1 cellular context compared by ENCODE assay signal in genomic region chr7:155213955-155214327, GRCh38.
TF ChIP-seq lines count a peak whose summit lies in the region.

No MANE protein-coding gene starts in this region.

TF ChIP-seq in K562, 482 proteins besides CTCF, POLR2A, EP300 and RAD21 (continued from another document and continues in another):
- no peak for TF ChIP-seq ARID4B (CRISPR knock-in tag; IDR thresholded peaks at IDR 0.05)
- no peak for TF ChIP-seq GTF3C2 (IDR thresholded peaks at IDR 0.05; ENCODE audit: borderline replicate concordance, extremely low read depth, insufficient read length)
- no peak for TF ChIP-seq PHF20 (IDR thresholded peaks at IDR 0.05; ENCODE audit: partially characterized antibody)
- no peak for TF ChIP-seq RFX7 (CRISPR knock-in tag; IDR thresholded peaks at IDR 0.05)
- TF ChIP-seq ZNF431 (CRISPR knock-in tag; IDR thresholded peaks at IDR 0.05) = 0 out of 2 replicates have a peak, but pooled peaks have one; percentile 52
- TF ChIP-seq DACH1 (IDR thresholded peaks at IDR 0.05; ENCODE audit: partially characterized antibody) = no peak
- TF ChIP-seq U2AF1 (optimal IDR thresholded peaks at IDR 0.05; ENCODE audit: low read depth, low read length) = no peak
- no peak for TF ChIP-seq MITF (IDR thresholded peaks at IDR 0.05)
- no peak for TF ChIP-seq ZNF217 (CRISPR knock-in tag; IDR thresholded peaks at IDR 0.05)
- peak; percentile 85 for TF ChIP-seq ZNF263 (CRISPR knock-in tag; IDR thresholded peaks at IDR 0.05; ENCODE audit: borderline replicate concordance)
- TF ChIP-seq SMAD1 (IDR thresholded peaks at IDR 0.05; ENCODE audit: low read depth, low read length, partially characterized antibody) = no peak
- no peak for TF ChIP-seq POLR3A (IDR thresholded peaks at IDR 0.05; ENCODE audit: borderline replicate concordance, extremely low read depth, insufficient read depth, insufficient read length)
- TF ChIP-seq L3MBTL2 (IDR thresholded peaks at IDR 0.05) = peak; percentile 27; the same call in 1 of the 2 replicates
- TF ChIP-seq KDM5B (IDR thresholded peaks at IDR 0.05; ENCODE audit: insufficient replicate concordance, low read depth, low read length) = no peak
- TF ChIP-seq ZNF124 (CRISPR knock-in tag; IDR thresholded peaks at IDR 0.05) = no peak
- no peak for TF ChIP-seq TGIF2 (CRISPR knock-in tag; IDR thresholded peaks at IDR 0.05)
- no peak for TF ChIP-seq ZNF408 (CRISPR knock-in tag; IDR thresholded peaks at IDR 0.05; ENCODE audit: low read depth)
- TF ChIP-seq KLF1 (tag; IDR thresholded peaks at IDR 0.05) = peak; percentile 78; the same call in 1 of the 2 replicates
- no peak for TF ChIP-seq THAP7 (CRISPR knock-in tag; IDR thresholded peaks at IDR 0.05)
- no peak for TF ChIP-seq PCBP2 (IDR thresholded peaks at IDR 0.05; ENCODE audit: low read depth, low read length, poor library complexity, severe bottlenecking)
- TF ChIP-seq TAF15 (IDR thresholded peaks at IDR 0.05; ENCODE audit: low read depth, low read length) = no peak
- TF ChIP-seq ETV1 (tag; conservative IDR thresholded peaks at IDR 0.05; ENCODE audit: low read depth) = no peak
- no peak for TF ChIP-seq PTRF (tag; IDR thresholded peaks at IDR 0.05)
- TF ChIP-seq GABPB2 (CRISPR knock-in tag; conservative IDR thresholded peaks at IDR 0.05) = no peak
- TF ChIP-seq NKRF (IDR thresholded peaks at IDR 0.05; ENCODE audit: borderline replicate concordance) = no peak
- 0 out of 2 replicates have a peak, but pooled peaks have one; percentile 10 for TF ChIP-seq TCF3 (CRISPR knock-in tag; IDR thresholded peaks at IDR 0.05)
- TF ChIP-seq ZNF444 (CRISPR knock-in tag; IDR thresholded peaks at IDR 0.05) = no peak
- no peak for TF ChIP-seq SIN3B (IDR thresholded peaks at IDR 0.05; ENCODE audit: low read depth)
- TF ChIP-seq ZNF253 (CRISPR knock-in tag; conservative IDR thresholded peaks at IDR 0.05) = no peak
- TF ChIP-seq VEZF1 (CRISPR knock-in tag; IDR thresholded peaks at IDR 0.05) = peak; percentile 86
- TF ChIP-seq SMARCA4 (IDR thresholded peaks at IDR 0.05) = peak; percentile 65; the same call in 1 of the 2 replicates
- no peak for TF ChIP-seq TAF7 (tag; IDR thresholded peaks at IDR 0.05)
- no peak for TF ChIP-seq E2F4 (CRISPR knock-in tag; IDR thresholded peaks at IDR 0.05; ENCODE audit: low read depth)
- no peak for TF ChIP-seq SFPQ (IDR thresholded peaks at IDR 0.05; ENCODE audit: low read depth, low read length)
- no peak for TF ChIP-seq ZNF398 (CRISPR knock-in tag; IDR thresholded peaks at IDR 0.05)
- TF ChIP-seq COPS2 (conservative IDR thresholded peaks at IDR 0.05) = no peak
- TF ChIP-seq HLTF (IDR thresholded peaks at IDR 0.05) = no peak
- TF ChIP-seq HNRNPUL1 (IDR thresholded peaks at IDR 0.05; ENCODE audit: low read length) = no peak
- TF ChIP-seq ZNF740 (CRISPR knock-in tag; IDR thresholded peaks at IDR 0.05) = no peak
- TF ChIP-seq ZNF740 (tag; IDR thresholded peaks at IDR 0.05) = no peak
- 0 out of 2 replicates have a peak, but pooled peaks have one; percentile 15 for TF ChIP-seq NCOR1 (IDR thresholded peaks at IDR 0.05)
- TF ChIP-seq TEAD4 (IDR thresholded peaks at IDR 0.05; ENCODE audit: low read length) = peak; percentile 13; the same call in 1 of the 2 replicates
- no peak for TF ChIP-seq TEAD4 (CRISPR knock-in tag; IDR thresholded peaks at IDR 0.05; ENCODE audit: borderline replicate concordance)
- TF ChIP-seq ZEB2 (IDR thresholded peaks at IDR 0.05) = peak; percentile 91; the same call in 1 of the 2 replicates
